23 cellular contexts compared by ENCODE assay signal in the genomic region with DNA sequence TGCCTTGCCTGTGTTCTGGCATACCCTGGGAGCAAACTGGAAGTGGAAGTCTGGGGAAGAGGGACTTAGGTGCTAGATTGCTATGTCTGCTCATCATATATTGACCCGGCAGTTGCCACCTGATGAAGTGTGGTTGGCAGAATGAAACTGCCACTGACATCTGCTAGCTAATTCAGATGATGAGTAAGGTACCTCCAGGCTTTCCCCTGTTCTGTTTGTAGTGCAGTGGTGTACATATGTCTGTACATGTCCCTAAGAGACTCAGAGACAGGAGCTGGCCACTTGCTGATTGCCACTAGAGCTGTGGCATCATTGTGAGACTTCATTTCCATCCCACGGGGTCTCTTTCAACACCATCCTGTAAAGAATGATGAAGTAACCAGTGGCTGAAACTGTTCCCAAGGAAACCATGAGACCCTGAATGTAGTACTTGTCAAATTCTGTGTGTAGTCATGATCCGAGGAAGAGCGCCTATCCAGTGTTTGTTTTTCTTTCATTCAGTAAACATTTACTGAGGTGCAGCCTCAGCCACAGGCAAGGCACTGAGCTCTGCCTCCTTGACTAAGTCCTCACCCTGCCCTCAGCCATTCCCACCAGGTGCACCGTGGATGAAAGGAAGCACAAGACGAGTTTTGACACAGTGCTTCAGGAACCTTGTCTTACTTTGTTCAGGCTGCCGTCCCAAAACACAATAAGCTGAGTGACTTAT. TPM values are rescaled to one million over a fixed set of nuclear protein-coding genes. Genes with fewer than 3 reads are reported as not detected.
DNase-seq lines count a peak whose midpoint lies in the region; ATAC-seq, FAIRE-seq and TF ChIP-seq lines count a peak whose summit lies in the region.
"Had no signal": no experiment of that assay in that cellular context is flagged by ENCODE, and none has a peak within 500 bp of the region (broad histone marks: within the 10 kb centered on the region; RNA-seq: fewer than 3 reads in every experiment).

No MANE protein-coding gene starts in this region.

- intact Hi-C loops in posterior vena cava (cut with DNase I), result no loop called here

- FAIRE-seq in bronchial epithelial cell (lab: Jason Lieb, UNC), result no peak
- no peak for FAIRE-seq in GM12891 (lab: Jason Lieb, UNC)

- H3K36me3 ChIP-seq in bronchial epithelial cell (ENCODE audit: control insufficient read depth, insufficient read depth, low read length), result peaks cover 6% of the 10 kb centered on the region

- H3K27me3 ChIP-seq in bronchial epithelial cell (ENCODE audit: control insufficient read depth, insufficient read depth, low read length), result no peaks in the 10 kb centered on the region
- H3K27me3 ChIP-seq: hepatocyte had no signal

- TF ChIP-seq CTCF in bronchial epithelial cell (IDR thresholded peaks at IDR 0.05; ENCODE audit: insufficient read depth, low read length, severe bottlenecking), result no peak
- TF ChIP-seq CTCF in GM13976 (IDR thresholded peaks at IDR 0.05; ENCODE audit: borderline replicate concordance, control extremely low read depth, extremely low read depth, insufficient read depth, missing control alignments), result no peak

- H3K4me3 ChIP-seq in bronchial epithelial cell (ENCODE audit: low read depth, low read length), result no peak overlapping the region
- H3K4me3 ChIP-seq: GM23338, hepatocyte had no signal

- ATAC-seq in HG03432 (IDR thresholded peaks at IDR 0.05; ENCODE audit: unreplicated experiment), result peak; percentile 71
- ATAC-seq: GM23338 had no signal

- TF ChIP-seq POLR2A in GM12891 (IDR thresholded peaks at IDR 0.05; ENCODE audit: low read depth, low read length), result no peak

- DNase-seq in activated effector memory CD4-positive, alpha-beta T cell treated with anti-CD3 and anti-CD28 coated beads, Interleukin-2, amount 50 U/mL, for 16 hours, result peak; percentile 30
- DNase-seq in activated effector memory CD4-positive, alpha-beta T cell treated with Interleukin-2 at 50 U/mL for 16 hours, result no peak
- DNase-seq in bronchial epithelial cell (ENCODE audit: low read depth), result peak; percentile 75
- peak; percentile 20 for DNase-seq in posterior vena cava (ENCODE audit: low spot score)
- DNase-seq in GM12891 (ENCODE audit: insufficient read length, low spot score), result no peak
- DNase-seq in GM13976 (ENCODE audit: low spot score), result no peak
- DNase-seq in COLO668 (lab: John Stamatoyannopoulos, UW; ENCODE audit: unreplicated experiment), result no peak
- DNase-seq: activated CD4-positive, alpha-beta T cell treated with anti-CD3 and anti-CD28 coated beads, Interleukin-2, amount 50 U/mL, for 4 hours; effector CD8-positive, alpha-beta T cell; GF-D8; kidney glomerular epithelial cell; NCI-H1436; NCI-H2227 treated with DMSO at 0.1 percent for 48 hours; SHP77 treated with DMSO at 0.1 percent for 48 hours; stimulated activated CD4-positive, alpha-beta T cell treated with anti-CD3 and anti-CD28 coated beads, Interleukin-4, amount 100 ng/mL, for 24 hours; stimulated activated CD8-positive, alpha-beta memory T cell treated with anti-CD3 and anti-CD28 coated beads, Interleukin-4, amount 100 ng/mL, for 48 hours had no signal

- in situ Hi-C loops in GM13976 (cut with MboI; ENCODE audit: low sequenced_read_pairs, unreplicated experiment), result no loop called here

TF ChIP-seq in GM12891, 5 proteins besides CTCF, POLR2A, EP300 and RAD21:
- no peak for TF ChIP-seq SPI1 (IDR thresholded peaks at IDR 0.05; ENCODE audit: low read depth, low read length)
- TF ChIP-seq PAX5 (IDR thresholded peaks at IDR 0.05; ENCODE audit: insufficient read depth, low read length, severe bottlenecking), result no peak
- no peak for TF ChIP-seq POU2F2 (IDR thresholded peaks at IDR 0.05; ENCODE audit: low read depth, low read length)
- no peak for TF ChIP-seq TAF1 (IDR thresholded peaks at IDR 0.05; ENCODE audit: low read depth, low read length)
- no peak for TF ChIP-seq POLR2AphosphoS5 (IDR thresholded peaks at IDR 0.05; ENCODE audit: low read depth, low read length)

RNA-seq across cellular contexts. Expression of a gene that starts 13.2 kb away (rescaled TPM):
- total RNA-seq in bronchial epithelial cell (8.2 and 16.9 TPM in 2 replicates), posterior vena cava (10 to 100 TPM; 20.9 to 25.8 TPM)
- 5.7 TPM for polyA plus RNA-seq in GM12891 (2012; ENCODE audit: low read depth, missing spikeins)

RNA-seq across cellular contexts. Expression of a gene that starts 18.8 kb away (rescaled TPM):
- total RNA-seq in bronchial epithelial cell, result not detected in 2 replicates
- total RNA-seq in posterior vena cava, result not detected
- polyA plus RNA-seq in GM12891 (2012; ENCODE audit: low read depth, missing spikeins), result not detected
- total RNA-seq: GM23338, hepatocyte, mononuclear cell, osteocyte, skeletal muscle tissue had no signal
- polyA plus RNA-seq: GM23338, hepatocyte, thymus had no signal

Comparison
In these comparisons a context has a peak if more than half of its experiments do, and no peak if none do; other contexts are left out.
1. DNase-seq: peak in activated effector memory CD4-positive, alpha-beta T cell treated with anti-CD3 and anti-CD28 coated beads, Interleukin-2, amount 50 U/mL, for 16 hours (single experiment), bronchial epithelial cell (single experiment) and posterior vena cava (single experiment); none in activated effector memory CD4-positive, alpha-beta T cell treated with Interleukin-2 at 50 U/mL for 16 hours (single experiment), GM12891 (single experiment), GM13976 (single experiment) and COLO668 (single experiment).